8 cellular contexts compared by ENCODE assay signal in the genomic region with DNA sequence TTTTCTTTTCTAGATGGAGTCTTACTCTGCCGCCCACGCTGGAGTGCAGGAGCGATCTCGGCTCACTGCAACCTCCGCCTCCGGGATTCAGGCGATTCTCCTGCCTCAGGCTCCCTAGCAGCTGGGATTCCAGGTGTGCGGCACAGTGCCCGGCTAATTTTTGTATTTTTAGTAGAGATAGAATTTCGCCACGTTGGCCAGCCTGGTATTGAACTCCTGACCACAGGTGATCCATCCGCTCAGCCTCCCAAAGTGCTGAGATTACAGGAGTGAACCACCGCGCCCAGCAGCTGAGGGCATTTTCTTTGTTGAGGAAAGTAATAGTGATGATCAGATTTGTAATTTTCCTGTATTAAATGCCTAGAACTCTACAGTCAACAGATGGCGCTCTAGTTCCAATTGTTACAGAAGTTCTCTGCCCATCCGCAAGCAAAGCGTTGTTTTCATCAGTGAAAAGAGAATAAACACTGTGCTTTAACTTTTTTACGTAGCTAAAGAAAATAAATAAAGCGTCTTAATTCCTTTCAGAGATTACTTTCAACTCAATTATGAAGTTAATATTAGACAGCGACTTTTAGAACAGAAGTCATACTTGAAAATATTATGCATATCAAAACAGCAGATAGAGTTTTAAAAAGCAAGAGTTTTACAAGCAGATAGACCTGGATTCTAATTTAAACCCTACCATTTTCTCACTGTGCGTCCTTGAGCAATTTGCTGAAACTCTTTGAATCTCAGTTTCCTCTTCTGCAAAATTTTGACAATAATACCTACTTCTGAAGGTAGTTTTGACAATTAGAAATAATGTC.
A peak's percentile ranks its signal among the peaks of the same experiment; 100 is the strongest.
DNase-seq lines count a peak whose midpoint lies in the region; ATAC-seq and TF ChIP-seq lines count a peak whose summit lies in the region.

No MANE protein-coding gene starts in this region.

- no peaks in the 10 kb centered on the region for H4K20me1 ChIP-seq in neural progenitor cell (ENCODE audit: low read depth)

- H3K36me3 ChIP-seq in neural progenitor cell: no peaks in the 10 kb centered on the region

- DNase-seq in Right ventricle myocardium superior (no peak), cardiac septum (ENCODE audit: low spot score) (no peak), NCI-H226 (peak; percentile 19), WTC11 (ENCODE audit: low spot score) (peak; percentile 11), fibroblast of villous mesenchyme (ENCODE audit: low read depth) (peak; percentile 76), neural progenitor cell (ENCODE audit: low spot score) (peak; percentile 83)

- H3K27ac Mint-ChIP-seq in WTC11 (no peak overlapping the region), neural progenitor cell (no peak overlapping the region)

- peak overlapping the region; percentile 37 for H3K4me3 ChIP-seq in fibroblast of villous mesenchyme (ENCODE audit: low read depth, low read length)
- peak overlapping the region; percentile 34 for H3K4me3 ChIP-seq in neural progenitor cell

- no peaks in the 10 kb centered on the region for H3K4me1 ChIP-seq in neural progenitor cell

- H3K9me3 Mint-ChIP-seq in WTC11 (no peaks in the 10 kb centered on the region), neural progenitor cell (no peaks in the 10 kb centered on the region)

- H3K9ac ChIP-seq in neural progenitor cell: no peak overlapping the region

- H3K27me3 ChIP-seq in neural progenitor cell: peaks cover 14% of the 10 kb centered on the region

- no peaks in the 10 kb centered on the region for H3K9me3 ChIP-seq in neural progenitor cell (ENCODE audit: low read depth)

- peak overlapping the region; percentile 72 for H3K4me2 ChIP-seq in neural progenitor cell

- intact Hi-C loops in Right ventricle myocardium superior (cut with DNase I) (loop anchor here (10.0 kb wide), 1 partner anchor 448 kb away; no protein-coding TSS in a partner anchor), cardiac septum (cut with DNase I) (loop anchor here (5.0 kb wide), 1 partner anchor 510 kb away; a partner anchor contains a TSS)

- POLR2A ChIA-PET in WTC11 (lab: Charles Lee): no interaction called here

- H3K79me2 ChIP-seq in neural progenitor cell (ENCODE audit: low read depth): no peaks in the 10 kb centered on the region

- H3K4me3 Mint-ChIP-seq in WTC11 (peak overlapping the region; percentile 66), neural progenitor cell (peak overlapping the region; percentile 69)

- peaks cover 6% of the 10 kb centered on the region for H3K4me1 Mint-ChIP-seq in WTC11
- peaks cover 8% of the 10 kb centered on the region for H3K4me1 Mint-ChIP-seq in neural progenitor cell

- no peak overlapping the region for H3K27ac ChIP-seq in neural progenitor cell

- peak; percentile 51; the same call in 1 of the 2 replicates for TF ChIP-seq CTCF in WTC11 (IDR thresholded peaks at IDR 0.05)
- TF ChIP-seq CTCF in fibroblast of villous mesenchyme (IDR thresholded peaks at IDR 0.05; ENCODE audit: insufficient read depth, low read depth, low read length): peak; percentile 67
- TF ChIP-seq CTCF in neural progenitor cell (IDR thresholded peaks at IDR 0.05): peak; percentile 86

- H2AFZ ChIP-seq in neural progenitor cell (replicated peaks): peak overlapping the region; percentile 90

- no peaks in the 10 kb centered on the region for H3F3A ChIP-seq in neural progenitor cell (ENCODE audit: low read depth)

- H3K36me3 Mint-ChIP-seq in WTC11 (no peaks in the 10 kb centered on the region), neural progenitor cell (no peaks in the 10 kb centered on the region)

- CTCF ChIA-PET in WTC11 (lab: Charles Lee): interaction anchor here (0.5 to 2.3 kb wide), 19 partner anchors 11 to 764 kb away, joined by 3 to 10 read pairs (median 4); a partner anchor contains a TSS

- ATAC-seq in Right ventricle myocardium superior (ENCODE audit: poor library complexity) (peak; percentile 55), HG02973 (IDR thresholded peaks at IDR 0.05; ENCODE audit: unreplicated experiment) (peak; percentile 48), WTC11 (peak; percentile 70), HG03025 (IDR thresholded peaks at IDR 0.05; ENCODE audit: low FRiP score, unreplicated experiment) (no peak)

- H3K27me3 Mint-ChIP-seq in WTC11 (ENCODE audit: low read depth) (no peaks in the 10 kb centered on the region), neural progenitor cell (ENCODE audit: insufficient read depth, low read depth) (no peaks in the 10 kb centered on the region)

TF ChIP-seq in WTC11, 78 proteins besides CTCF, POLR2A, EP300 and RAD21:
- TF ChIP-seq GRHL2 (CRISPR knock-in tag; IDR thresholded peaks at IDR 0.05; ENCODE audit: insufficient replicate concordance, severe bottlenecking) (no peak), RORB (CRISPR knock-in tag; IDR thresholded peaks at IDR 0.05) (no peak), ZNF232 (CRISPR knock-in tag; IDR thresholded peaks at IDR 0.05) (no peak), KAT7 (CRISPR knock-in tag; IDR thresholded peaks at IDR 0.05; ENCODE audit: borderline replicate concordance) (no peak), ZBTB21 (CRISPR knock-in tag; IDR thresholded peaks at IDR 0.05; ENCODE audit: borderline replicate concordance) (no peak), ESRRA (CRISPR knock-in tag; IDR thresholded peaks at IDR 0.05; ENCODE audit: borderline replicate concordance) (no peak), NR3C1 (CRISPR knock-in tag; conservative IDR thresholded peaks at IDR 0.05; ENCODE audit: low read depth) (no peak), IRF2 (CRISPR knock-in tag; IDR thresholded peaks at IDR 0.05; ENCODE audit: borderline replicate concordance, low read depth) (no peak), EMX1 (CRISPR knock-in tag; IDR thresholded peaks at IDR 0.05) (no peak)
- TF ChIP-seq, protein P1, sequence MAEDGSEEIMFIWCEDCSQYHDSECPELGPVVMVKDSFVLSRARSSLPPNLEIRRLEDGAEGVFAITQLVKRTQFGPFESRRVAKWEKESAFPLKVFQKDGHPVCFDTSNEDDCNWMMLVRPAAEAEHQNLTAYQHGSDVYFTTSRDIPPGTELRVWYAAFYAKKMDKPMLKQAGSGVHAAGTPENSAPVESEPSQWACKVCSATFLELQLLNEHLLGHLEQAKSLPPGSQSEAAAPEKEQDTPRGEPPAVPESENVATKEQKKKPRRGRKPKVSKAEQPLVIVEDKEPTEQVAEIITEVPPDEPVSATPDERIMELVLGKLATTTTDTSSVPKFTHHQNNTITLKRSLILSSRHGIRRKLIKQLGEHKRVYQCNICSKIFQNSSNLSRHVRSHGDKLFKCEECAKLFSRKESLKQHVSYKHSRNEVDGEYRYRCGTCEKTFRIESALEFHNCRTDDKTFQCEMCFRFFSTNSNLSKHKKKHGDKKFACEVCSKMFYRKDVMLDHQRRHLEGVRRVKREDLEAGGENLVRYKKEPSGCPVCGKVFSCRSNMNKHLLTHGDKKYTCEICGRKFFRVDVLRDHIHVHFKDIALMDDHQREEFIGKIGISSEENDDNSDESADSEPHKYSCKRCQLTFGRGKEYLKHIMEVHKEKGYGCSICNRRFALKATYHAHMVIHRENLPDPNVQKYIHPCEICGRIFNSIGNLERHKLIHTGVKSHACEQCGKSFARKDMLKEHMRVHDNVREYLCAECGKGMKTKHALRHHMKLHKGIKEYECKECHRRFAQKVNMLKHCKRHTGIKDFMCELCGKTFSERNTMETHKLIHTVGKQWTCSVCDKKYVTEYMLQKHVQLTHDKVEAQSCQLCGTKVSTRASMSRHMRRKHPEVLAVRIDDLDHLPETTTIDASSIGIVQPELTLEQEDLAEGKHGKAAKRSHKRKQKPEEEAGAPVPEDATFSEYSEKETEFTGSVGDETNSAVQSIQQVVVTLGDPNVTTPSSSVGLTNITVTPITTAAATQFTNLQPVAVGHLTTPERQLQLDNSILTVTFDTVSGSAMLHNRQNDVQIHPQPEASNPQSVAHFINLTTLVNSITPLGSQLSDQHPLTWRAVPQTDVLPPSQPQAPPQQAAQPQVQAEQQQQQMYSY (CRISPR knock-in tag; IDR thresholded peaks at IDR 0.05): no peak
- TF ChIP-seq, protein P2, sequence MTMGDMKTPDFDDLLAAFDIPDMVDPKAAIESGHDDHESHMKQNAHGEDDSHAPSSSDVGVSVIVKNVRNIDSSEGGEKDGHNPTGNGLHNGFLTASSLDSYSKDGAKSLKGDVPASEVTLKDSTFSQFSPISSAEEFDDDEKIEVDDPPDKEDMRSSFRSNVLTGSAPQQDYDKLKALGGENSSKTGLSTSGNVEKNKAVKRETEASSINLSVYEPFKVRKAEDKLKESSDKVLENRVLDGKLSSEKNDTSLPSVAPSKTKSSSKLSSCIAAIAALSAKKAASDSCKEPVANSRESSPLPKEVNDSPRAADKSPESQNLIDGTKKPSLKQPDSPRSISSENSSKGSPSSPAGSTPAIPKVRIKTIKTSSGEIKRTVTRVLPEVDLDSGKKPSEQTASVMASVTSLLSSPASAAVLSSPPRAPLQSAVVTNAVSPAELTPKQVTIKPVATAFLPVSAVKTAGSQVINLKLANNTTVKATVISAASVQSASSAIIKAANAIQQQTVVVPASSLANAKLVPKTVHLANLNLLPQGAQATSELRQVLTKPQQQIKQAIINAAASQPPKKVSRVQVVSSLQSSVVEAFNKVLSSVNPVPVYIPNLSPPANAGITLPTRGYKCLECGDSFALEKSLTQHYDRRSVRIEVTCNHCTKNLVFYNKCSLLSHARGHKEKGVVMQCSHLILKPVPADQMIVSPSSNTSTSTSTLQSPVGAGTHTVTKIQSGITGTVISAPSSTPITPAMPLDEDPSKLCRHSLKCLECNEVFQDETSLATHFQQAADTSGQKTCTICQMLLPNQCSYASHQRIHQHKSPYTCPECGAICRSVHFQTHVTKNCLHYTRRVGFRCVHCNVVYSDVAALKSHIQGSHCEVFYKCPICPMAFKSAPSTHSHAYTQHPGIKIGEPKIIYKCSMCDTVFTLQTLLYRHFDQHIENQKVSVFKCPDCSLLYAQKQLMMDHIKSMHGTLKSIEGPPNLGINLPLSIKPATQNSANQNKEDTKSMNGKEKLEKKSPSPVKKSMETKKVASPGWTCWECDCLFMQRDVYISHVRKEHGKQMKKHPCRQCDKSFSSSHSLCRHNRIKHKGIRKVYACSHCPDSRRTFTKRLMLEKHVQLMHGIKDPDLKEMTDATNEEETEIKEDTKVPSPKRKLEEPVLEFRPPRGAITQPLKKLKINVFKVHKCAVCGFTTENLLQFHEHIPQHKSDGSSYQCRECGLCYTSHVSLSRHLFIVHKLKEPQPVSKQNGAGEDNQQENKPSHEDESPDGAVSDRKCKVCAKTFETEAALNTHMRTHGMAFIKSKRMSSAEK (CRISPR knock-in tag; IDR thresholded peaks at IDR 0.05; ENCODE audit: borderline replicate concordance): no peak

Comparison
In these comparisons a context has a peak if more than half of its experiments do, and no peak if none do; other contexts are left out.
1. DNase-seq: peak in NCI-H226 (single experiment), WTC11 (single experiment), fibroblast of villous mesenchyme (single experiment) and neural progenitor cell (single experiment); none in Right ventricle myocardium superior (single experiment) and cardiac septum (single experiment).
2. Peak in every context shown above with its lines, with median percentiles within 50 percentile points of each other: CTCF ChIP-seq.